23 cellular contexts compared by ENCODE assay signal in the genomic region with DNA sequence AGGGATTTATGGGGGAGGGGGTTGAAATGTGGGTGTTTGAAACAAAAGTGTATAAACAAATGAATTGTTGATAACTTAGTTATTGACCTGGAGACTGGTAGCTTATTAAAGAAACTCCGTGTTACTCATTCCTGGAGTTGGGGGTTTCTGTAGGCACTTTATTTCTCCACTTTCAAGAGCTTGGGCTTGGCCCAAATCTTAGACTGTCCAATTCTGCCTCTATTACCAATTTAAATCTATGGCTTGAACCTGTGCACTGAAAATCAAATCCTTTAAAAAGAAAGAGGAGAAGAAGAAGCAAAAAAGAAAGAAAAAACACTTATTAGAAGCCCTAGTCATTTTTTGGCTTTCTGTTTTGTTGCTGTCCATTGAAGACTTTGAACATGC. TPM values are rescaled to one million over a fixed set of nuclear protein-coding genes. Genes with fewer than 3 reads are reported as not detected.
DNase-seq lines count a peak whose midpoint lies in the region; TF ChIP-seq lines count a peak whose summit lies in the region.
"Had no signal": no experiment of that assay in that cellular context is flagged by ENCODE, and none has a peak within 500 bp of the region (broad histone marks: within the 10 kb centered on the region; RNA-seq: fewer than 3 reads in every experiment).

No MANE protein-coding gene starts in this region.

- H4K91ac ChIP-seq in mesenchymal stem cell (ENCODE audit: low read length) = no peak overlapping the region

- no peak overlapping the region for H3K14ac ChIP-seq in mesenchymal stem cell (ENCODE audit: low read length in 2 of 2)

- H3K27ac ChIP-seq in WERI-Rb-1 (peak overlapping the region; percentile 78), epithelial cell of prostate (peak overlapping the region; percentile 95), mesenchymal stem cell (ENCODE audit: low read length, poor library complexity, severe bottlenecking) (peak overlapping the region; percentile 37), subcutaneous abdominal adipose tissue (ENCODE audit: low read depth, low read length) (peak overlapping the region; percentile 92)
- H3K27ac ChIP-seq: cardiac muscle cell, dorsolateral prefrontal cortex, heart right ventricle had no signal

- H3K9ac ChIP-seq in mesenchymal stem cell (ENCODE audit: low read length) (peak overlapping the region; percentile 96), subcutaneous abdominal adipose tissue (ENCODE audit: low read length in 5 of 5) (no peak overlapping the region)

- H3K4me3 ChIP-seq in WERI-Rb-1 (ENCODE audit: low read depth, low read length) (no peak overlapping the region), mesenchymal stem cell (ENCODE audit: insufficient read depth in 1 of 2, low read depth in 1 of 2, low read length in 2 of 2) (peak overlapping the region in 1 of 2 experiments; percentile 92), subcutaneous abdominal adipose tissue (ENCODE audit: low read depth in 1 of 5, low read length in 5 of 5) (no peak overlapping the region)
- H3K4me3 ChIP-seq: cardiac muscle cell, dorsolateral prefrontal cortex had no signal

- H2BK5ac ChIP-seq in mesenchymal stem cell (ENCODE audit: low read depth, low read length, poor library complexity, severe bottlenecking) = no peak overlapping the region

- no peak overlapping the region for H3K18ac ChIP-seq in mesenchymal stem cell (ENCODE audit: low read depth in 1 of 2, low read length in 2 of 2)

- no peak overlapping the region for H2BK12ac ChIP-seq in mesenchymal stem cell (ENCODE audit: low read length in 2 of 2)

- H3K27me3 ChIP-seq in WERI-Rb-1 (ENCODE audit: insufficient read depth, low read depth, severe bottlenecking) (peaks cover 91% of the 10 kb centered on the region), mesenchymal stem cell (ENCODE audit: control insufficient read depth in 1 of 2, insufficient read depth in 1 of 2, low read length in 2 of 2) (no peaks in the 10 kb centered on the region), subcutaneous abdominal adipose tissue (ENCODE audit: control insufficient read depth in 5 of 5, insufficient read depth in 4 of 5, low read length in 5 of 5) (no peaks in the 10 kb centered on the region)

- H3K9me3 ChIP-seq in WERI-Rb-1 (ENCODE audit: severe bottlenecking) = no peaks in the 10 kb centered on the region
- H3K9me3 ChIP-seq in mesenchymal stem cell (ENCODE audit: control insufficient read depth, low read length) = no peaks in the 10 kb centered on the region
- no peaks in the 10 kb centered on the region for H3K9me3 ChIP-seq in subcutaneous abdominal adipose tissue (ENCODE audit: control insufficient read depth in 5 of 5, low read length in 5 of 5)
- H3K9me3 ChIP-seq: heart right ventricle, right lobe of liver had no signal

- peak overlapping the region; percentile 49 for H3K4me2 ChIP-seq in mesenchymal stem cell (ENCODE audit: low read length, poor library complexity, severe bottlenecking)

- no CpG with 5 or more reads among the region's 1 CpG for WGBS in mesenchymal stem cell

- H3K4me1 ChIP-seq in mesenchymal stem cell (ENCODE audit: control insufficient read depth, insufficient read depth, low read depth, low read length) (peaks cover 14% of the 10 kb centered on the region), subcutaneous abdominal adipose tissue (ENCODE audit: control insufficient read depth in 5 of 5, insufficient read depth in 5 of 5, low read length in 5 of 5) (peaks cover 15 to 84% (median 65%) of the 10 kb centered on the region in 5 donors)

- no peak overlapping the region for H2AFZ ChIP-seq in mesenchymal stem cell (ENCODE audit: low read depth, low read length)

- TF ChIP-seq CTCF in WERI-Rb-1 (IDR thresholded peaks at IDR 0.05; ENCODE audit: low read depth, low read length) = no peak

- DNase-seq in WERI-Rb-1 (no peak), epithelial cell of prostate (ENCODE audit: low read depth, low spot score) (no peak), mesenchymal stem cell (no peak), NCI-H1694 treated with DMSO at 0.1 percent for 48 hours (lab: John Stamatoyannopoulos, UW) (no peak), DMS53 (lab: John Stamatoyannopoulos, UW) (no peak), NCI-H1930 (lab: John Stamatoyannopoulos, UW) (no peak)
- no peak for DNase-seq in activated CD8-positive, alpha-beta memory T cell treated with anti-CD3 and anti-CD28 coated beads for 24 hours
- DNase-seq: activated CD4-positive, CD25-positive, alpha-beta regulatory T cell; activated naive CD8-positive, alpha-beta T cell treated with anti-CD3 and anti-CD28 coated beads, Interleukin-2, amount 10 ng/mL, durations not matched to agents 7 days and 5 days; CD8-positive, alpha-beta memory T cell; dorsolateral prefrontal cortex; EL; GOT3; heart right ventricle; MV-4-11; NCI-H2081; NCI-H510A; occipital lobe; right lobe of liver; SIG-M5; T-helper 2 cell had no signal

- H2BK15ac ChIP-seq in mesenchymal stem cell (ENCODE audit: low read depth, poor library complexity, severe bottlenecking) = no peak overlapping the region

- no peak overlapping the region for H2BK120ac ChIP-seq in mesenchymal stem cell (ENCODE audit: low read depth, low read length)

- H3K79me1 ChIP-seq in mesenchymal stem cell (replicated peaks; ENCODE audit: low read length, poor library complexity, severe bottlenecking) = no peaks in the 10 kb centered on the region

- no peak overlapping the region for H4K8ac ChIP-seq in mesenchymal stem cell (ENCODE audit: low read length)

- peaks cover 9% of the 10 kb centered on the region; the same call in 1 of the 2 replicates for H3K36me3 ChIP-seq in WERI-Rb-1
- peaks cover 7 to 13% of the 10 kb centered on the region in 2 experiments for H3K36me3 ChIP-seq in mesenchymal stem cell (ENCODE audit: control insufficient read depth in 1 of 2, insufficient read depth in 2 of 2, low read depth in 1 of 2, low read length in 2 of 2)
- H3K36me3 ChIP-seq in subcutaneous abdominal adipose tissue (ENCODE audit: control insufficient read depth in 5 of 5, insufficient read depth in 5 of 5, low read length in 5 of 5) = peaks cover 0 to 6% (median 3%) of the 10 kb centered on the region in 5 donors
- H3K36me3 ChIP-seq: cardiac muscle cell, heart right ventricle, right lobe of liver had no signal

- H3K4ac ChIP-seq in mesenchymal stem cell (ENCODE audit: low read depth in 1 of 2, low read length in 2 of 2) = no peak overlapping the region

- no peak overlapping the region for H2AK5ac ChIP-seq in mesenchymal stem cell (ENCODE audit: low read length, severe bottlenecking)

- no peak overlapping the region for H3K23ac ChIP-seq in mesenchymal stem cell (ENCODE audit: low read length in 2 of 2)

RNA-seq across cellular contexts. Expression of gene HOXA2, which starts 2.7 kb away (rescaled TPM):
- polyA plus RNA-seq in mesenchymal stem cell (2013, experiment 1 of 2) = 0.51 TPM
- polyA plus RNA-seq in mesenchymal stem cell (2013, experiment 2 of 2) = 0.58 TPM
- polyA plus RNA-seq: CD8-positive, alpha-beta memory T cell had no signal

RNA-seq across cellular contexts. Expression of gene HOXA1, which starts 4.0 kb away (rescaled TPM):
- polyA plus RNA-seq in mesenchymal stem cell (2013, experiment 1 of 2) = 1.6 TPM
- polyA plus RNA-seq in mesenchymal stem cell (2013, experiment 2 of 2) = 1.5 TPM

RNA-seq across cellular contexts. Expression of gene HOXA4, which starts 30.7 kb away (rescaled TPM):
- 0.91 TPM for polyA plus RNA-seq in mesenchymal stem cell (2013, experiment 1 of 2)
- 1.1 TPM for polyA plus RNA-seq in mesenchymal stem cell (2013, experiment 2 of 2)

RNA-seq across cellular contexts. Expression of gene HOXA5, which starts 43.6 kb away (rescaled TPM):
- polyA plus RNA-seq in mesenchymal stem cell (2013, experiment 1 of 2) = 2.0 TPM
- polyA plus RNA-seq in mesenchymal stem cell (2013, experiment 2 of 2) = 2.0 TPM
- polyA plus RNA-seq: cardiac muscle cell; CD8-positive, alpha-beta memory T cell had no signal

RNA-seq across cellular contexts. Expression of gene HOXA6, which starts 47.7 kb away (rescaled TPM):
- 0.62 TPM for polyA plus RNA-seq in mesenchymal stem cell (2013, experiment 1 of 2)
- polyA plus RNA-seq in mesenchymal stem cell (2013, experiment 2 of 2) = 0.59 TPM
- polyA plus RNA-seq: cardiac muscle cell; CD8-positive, alpha-beta memory T cell; heart right ventricle had no signal

Comparison
In these comparisons a context has a peak if more than half of its experiments do, and no peak if none do; other contexts are left out.
1. H3K27ac ChIP-seq: peak in every context shown above with its lines; median percentile 95 in epithelial cell of prostate; 92 in subcutaneous abdominal adipose tissue; 78 in WERI-Rb-1; 37 in mesenchymal stem cell.